25 cellular contexts compared by ENCODE assay signal in the genomic region with DNA sequence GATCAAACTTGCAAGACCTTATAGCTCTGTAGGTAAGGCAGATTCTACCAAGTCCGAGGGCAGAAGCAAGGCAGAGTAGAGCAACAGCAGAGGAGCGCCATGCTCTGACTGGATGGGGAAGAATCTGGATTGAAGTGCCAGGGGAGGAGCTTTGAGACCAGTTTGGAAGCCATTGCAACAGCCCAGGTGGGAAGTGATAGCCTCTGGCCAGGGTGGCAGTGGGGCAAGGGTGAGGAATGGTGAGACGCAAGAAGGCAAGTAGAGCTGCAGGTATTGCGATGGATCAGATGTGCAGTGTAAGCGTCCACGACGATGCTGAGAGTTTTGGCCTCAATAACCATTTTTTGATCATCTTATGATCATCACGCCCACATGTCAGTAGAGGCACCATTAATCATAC.
"Had no signal": no experiment of that assay in that cellular context is flagged by ENCODE, and none has a peak within 500 bp of the region (broad histone marks: within the 10 kb centered on the region; RNA-seq: fewer than 3 reads in every experiment).

No MANE protein-coding gene starts in this region.

- H3K4me2 ChIP-seq: hepatocyte, neural progenitor cell had no signal

- H3K4me1 ChIP-seq: esophagus muscularis mucosa, foreskin keratinocyte, gastroesophageal sphincter, prostate gland, right atrium auricular region, testis, tibial artery, uterus had no signal

- H3K36me3 ChIP-seq: esophagus muscularis mucosa, gastroesophageal sphincter, heart left ventricle, neural progenitor cell, prostate gland, right atrium auricular region, tibial artery, upper lobe of left lung, uterus had no signal

- ATAC-seq: foreskin keratinocyte; gastroesophageal sphincter; left lobe of liver; naive thymus-derived CD8-positive, alpha-beta T cell; stimulated activated effector memory CD8-positive, alpha-beta T cell treated with anti-CD3 and anti-CD28 coated beads, Interleukin-12 subunit alpha, Interleukin-12 subunit beta, amount 100 ng/mL, for 72 hours; stimulated activated naive CD8-positive, alpha-beta T cell treated with anti-CD3 and anti-CD28 coated beads, Interleukin-15, Interleukin-2, amounts not matched to agents 100 U/mL and 50 U/mL, for 24 hours had no signal

- H3K4me3 ChIP-seq: coronary artery, esophagus muscularis mucosa, gastroesophageal sphincter, heart left ventricle, hepatocyte, neural progenitor cell, prostate gland, right atrium auricular region, testis, tibial artery, upper lobe of left lung, uterus had no signal

- H3K79me2 ChIP-seq: hepatocyte had no signal

- H3K9ac ChIP-seq: neural progenitor cell had no signal

- H3K27me3 ChIP-seq: esophagus muscularis mucosa, gastroesophageal sphincter, heart left ventricle, hepatocyte, neural progenitor cell, right atrium auricular region, testis, tibial artery, upper lobe of left lung, uterus had no signal

- DNase-seq: dermis blood vessel endothelial cell; effector memory CD4-positive, alpha-beta T cell; foreskin keratinocyte; heart left ventricle; kidney; mesenchymal stem cell; midbrain; naive thymus-derived CD8-positive, alpha-beta T cell; stimulated activated CD4-positive, alpha-beta T cell treated with anti-CD3 and anti-CD28 coated beads, Interleukin-2, amount 100 ng/mL, for 24 hours; stimulated activated CD4-positive, alpha-beta T cell treated with anti-CD3 and anti-CD28 coated beads, Interleukin-4, amount 100 ng/mL, for 24 hours; stimulated activated naive CD8-positive, alpha-beta T cell treated with anti-CD3 and anti-CD28 coated beads, Interleukin-15, Interleukin-2, amounts not matched to agents 100 U/mL and 50 U/mL, for 24 hours; substantia nigra; testis; tibial artery; upper lobe of left lung; uterus had no signal

- H2AFZ ChIP-seq: hepatocyte, neural progenitor cell had no signal

- H3K27ac ChIP-seq: coronary artery, esophagus muscularis mucosa, foreskin keratinocyte, gastroesophageal sphincter, heart left ventricle, hepatocyte, neural progenitor cell, prostate gland, right atrium auricular region, testis, tibial artery, upper lobe of left lung, uterus had no signal

- H3K9me3 ChIP-seq: esophagus muscularis mucosa, gastroesophageal sphincter, heart left ventricle, prostate gland, right atrium auricular region, testis, tibial artery, upper lobe of left lung, uterus had no signal
